ENCODE assay signal across 9 cellular contexts in the genomic region with DNA sequence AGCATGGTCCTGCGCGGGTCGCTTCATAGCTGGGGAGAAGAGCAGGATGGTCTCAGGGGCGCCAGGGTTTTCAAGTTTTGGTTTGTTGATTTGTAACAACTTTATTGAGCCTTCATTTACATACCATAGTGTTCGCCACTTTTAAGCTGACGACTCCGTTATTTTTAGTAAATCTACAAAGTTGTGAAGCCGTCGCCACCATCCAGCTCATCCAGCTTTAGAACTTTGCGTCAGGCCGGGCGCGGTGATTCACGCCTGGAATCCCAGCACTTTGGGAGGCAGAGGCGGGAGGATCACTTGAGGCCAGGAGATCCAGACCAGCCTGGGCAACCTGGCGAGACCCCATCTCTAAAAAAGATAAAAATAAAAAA. TPM values are rescaled to one million over a fixed set of nuclear protein-coding genes. Genes with fewer than 3 reads are reported as not detected.
DNase-seq lines count a peak whose midpoint lies in the region; ATAC-seq, FAIRE-seq and TF ChIP-seq lines count a peak whose summit lies in the region.
"Had no signal": no experiment of that assay in that cellular context is flagged by ENCODE, and none has a peak within 500 bp of the region (broad histone marks: within the 10 kb centered on the region; RNA-seq: fewer than 3 reads in every experiment).

No MANE protein-coding gene starts in this region.

- no peak for FAIRE-seq in kidney (lab: Jason Lieb, UNC)

- H3K4me3 Mint-ChIP-seq in stimulated activated naive CD8-positive, alpha-beta T cell treated with anti-CD3 and anti-CD28 coated beads, Interleukin-15, Interleukin-2, amounts not matched to agents 100 ng/mL and 50 ng/mL, for 24 hours: peak overlapping the region; percentile 90

- peak overlapping the region; percentile 41 to 48 for H3K9ac ChIP-seq in kidney (ENCODE audit: low read length in 2 of 2)

- no peak for DNase-seq in HL-60 (ENCODE audit: low read depth in 1 of 2, low spot score in 1 of 2)
- DNase-seq in amniotic epithelial cell (ENCODE audit: low read depth): peak; percentile 52
- DNase-seq in kidney: no peak
- DNase-seq in G401 (ENCODE audit: low spot score): no peak
- no peak for DNase-seq in central memory CD4-positive, alpha-beta T cell

- H3K36me3 Mint-ChIP-seq in stimulated activated naive CD8-positive, alpha-beta T cell treated with anti-CD3 and anti-CD28 coated beads, Interleukin-15, Interleukin-2, amounts not matched to agents 100 ng/mL and 50 ng/mL, for 24 hours (ENCODE audit: low read depth): peaks cover 6% of the 10 kb centered on the region

- TF ChIP-seq CTCF in 22Rv1 (IDR thresholded peaks at IDR 0.05): no peak
- no peak for TF ChIP-seq CTCF in HL-60 (IDR thresholded peaks at IDR 0.05; ENCODE audit: insufficient read depth, low read length)
- TF ChIP-seq CTCF in kidney (IDR thresholded peaks at IDR 0.05; ENCODE audit: borderline replicate concordance, extremely low read depth, insufficient read depth): no peak

- H3K4me1 ChIP-seq in kidney (ENCODE audit: control insufficient read depth in 1 of 2, insufficient read depth in 1 of 2, low read depth in 1 of 2, low read length in 2 of 2): peaks cover 0 to 4% of the 10 kb centered on the region in 2 donors

- no peaks in the 10 kb centered on the region for H3K36me3 ChIP-seq in kidney (ENCODE audit: control insufficient read depth in 1 of 2, insufficient read depth in 2 of 2, low read length in 2 of 2)

- intact Hi-C loops in kidney (cut with DNase I): no loop called here

- H3K27me3 Mint-ChIP-seq in stimulated activated naive CD8-positive, alpha-beta T cell treated with anti-CD3 and anti-CD28 coated beads, Interleukin-15, Interleukin-2, amounts not matched to agents 100 ng/mL and 50 ng/mL, for 24 hours: no peaks in the 10 kb centered on the region

- no peak for ATAC-seq in HG03432 (IDR thresholded peaks at IDR 0.05; ENCODE audit: unreplicated experiment)

- H3K4me3 ChIP-seq in HL-60 (replicated peaks; ENCODE audit: insufficient read depth, low read length) (peak overlapping the region; percentile 97), kidney (ENCODE audit: low read length in 2 of 2) (peak overlapping the region; percentile 79 to 86)

- no peaks in the 10 kb centered on the region for H3K9me3 Mint-ChIP-seq in stimulated activated naive CD8-positive, alpha-beta T cell treated with anti-CD3 and anti-CD28 coated beads, Interleukin-15, Interleukin-2, amounts not matched to agents 100 ng/mL and 50 ng/mL, for 24 hours

- H3K27ac ChIP-seq in 22Rv1: peak overlapping the region; percentile 31; the same call in 1 of the 2 replicates
- H3K27ac ChIP-seq in HL-60 (replicated peaks): peak overlapping the region; percentile 57
- peak overlapping the region; percentile 17 to 32 for H3K27ac ChIP-seq in kidney (ENCODE audit: low read depth in 2 of 2, low read length in 2 of 2)

- peaks cover 25% of the 10 kb centered on the region for H3K4me1 Mint-ChIP-seq in stimulated activated naive CD8-positive, alpha-beta T cell treated with anti-CD3 and anti-CD28 coated beads, Interleukin-15, Interleukin-2, amounts not matched to agents 100 ng/mL and 50 ng/mL, for 24 hours (ENCODE audit: low read depth)

- H3K27ac Mint-ChIP-seq in stimulated activated naive CD8-positive, alpha-beta T cell treated with anti-CD3 and anti-CD28 coated beads, Interleukin-15, Interleukin-2, amounts not matched to agents 100 ng/mL and 50 ng/mL, for 24 hours: peak overlapping the region; percentile 83

- no peaks in the 10 kb centered on the region for H3K9me3 ChIP-seq in kidney (ENCODE audit: control insufficient read depth in 1 of 2, low read length in 2 of 2)

- in situ Hi-C loops in G401 (cut with HindIII; ENCODE audit: low sequenced_read_pairs): no loop called here

- no peaks in the 10 kb centered on the region for H3K27me3 ChIP-seq in HL-60 (ENCODE audit: insufficient read depth, poor library complexity, severe bottlenecking)

RNA-seq across cellular contexts. Expression of a gene that starts 0.4 kb away (rescaled TPM):
- total RNA-seq in kidney: 8.6 TPM
- 6.2 TPM for polyA plus RNA-seq in kidney (ENCODE audit: insufficient read depth, low read depth, low replicate concordance)
- total RNA-seq in G401 (2014; rRNA removed; shearing (Covaris generic)): 7.3 and 8.9 TPM in 2 replicates

RNA-seq across cellular contexts. Expression of a gene that starts 0.6 kb away (rescaled TPM):
- not detected for total RNA-seq in kidney
- polyA plus RNA-seq in kidney (ENCODE audit: insufficient read depth, low read depth, low replicate concordance): not detected
- not detected in 2 replicates for total RNA-seq in G401 (2014; rRNA removed; shearing (Covaris generic))
- total RNA-seq: pulmonary artery endothelial cell had no signal

RNA-seq across cellular contexts. Expression of a gene that starts 24.8 kb away (rescaled TPM):
- 43.3 TPM for total RNA-seq in kidney
- 34.2 TPM for polyA plus RNA-seq in kidney (ENCODE audit: insufficient read depth, low read depth, low replicate concordance)
- 14.9 and 20.7 TPM in 2 replicates for total RNA-seq in G401 (2014; rRNA removed; shearing (Covaris generic))

RNA-seq across cellular contexts. Expression of a gene that starts 45.6 kb away (rescaled TPM):
- 37.2 TPM for total RNA-seq in kidney
- polyA plus RNA-seq in kidney (ENCODE audit: insufficient read depth, low read depth, low replicate concordance): 14.6 TPM
- 3.3 and 4.6 TPM in 2 replicates for total RNA-seq in G401 (2014; rRNA removed; shearing (Covaris generic))
